Comparison of ENCODE assay signal across 14 cellular contexts in genomic region chr11:15667127-15667725, GRCh38.
"Had no signal": no experiment of that assay in that cellular context is flagged by ENCODE, and none has a peak within 500 bp of the region (broad histone marks: within the 10 kb centered on the region; RNA-seq: fewer than 3 reads in every experiment).

No MANE protein-coding gene starts in this region.

- H3K36me3 ChIP-seq: gastrocnemius medialis, heart right ventricle, ovary had no signal

- FAIRE-seq: islet of Langerhans had no signal

- H3K27me3 ChIP-seq: gastrocnemius medialis, heart right ventricle, ovary had no signal

- DNase-seq: activated CD4-positive, alpha-beta T cell treated with anti-CD3 and anti-CD28 coated beads, Interleukin-2, amount 50 U/mL, for 4 hours; activated CD4-positive, CD25-positive, alpha-beta regulatory T cell treated with anti-CD3 and anti-CD28 coated beads, Interleukin-2, amount 50 U/mL, for 72 hours; activated naive CD4-positive, alpha-beta T cell treated with Interleukin-2 at 50 U/mL for 16 hours; activated naive CD8-positive, alpha-beta T cell treated with anti-CD3 and anti-CD28 coated beads, Interleukin-2, amount 50 U/mL, for 24 hours; effector memory CD4-positive, alpha-beta T cell; gastrocnemius medialis; heart right ventricle; mesendoderm; ovary; stimulated activated CD4-positive, alpha-beta T cell treated with anti-CD3 and anti-CD28 coated beads, Interleukin-4, amount 100 ng/mL, for 4 hours; stimulated activated naive CD8-positive, alpha-beta T cell treated with anti-CD3 and anti-CD28 coated beads, Interleukin-15, amount 100 ng/mL, for 72 hours; T-helper 2 cell had no signal

- H3K9me3 ChIP-seq: gastrocnemius medialis, ovary had no signal

- H3K4me3 ChIP-seq: gastrocnemius medialis, heart right ventricle, ovary had no signal

- H3K27ac ChIP-seq: gastrocnemius medialis, heart right ventricle, ovary had no signal

- ATAC-seq: activated naive CD8-positive, alpha-beta T cell treated with anti-CD3 and anti-CD28 coated beads, Interleukin-2, amount 50 U/mL, for 24 hours; gastrocnemius medialis; heart right ventricle; left lobe of liver; stimulated activated naive CD8-positive, alpha-beta T cell treated with anti-CD3 and anti-CD28 coated beads, Interleukin-15, amount 100 ng/mL, for 72 hours had no signal
